ENCODE assay signal across 8 cellular contexts in the genomic region with DNA sequence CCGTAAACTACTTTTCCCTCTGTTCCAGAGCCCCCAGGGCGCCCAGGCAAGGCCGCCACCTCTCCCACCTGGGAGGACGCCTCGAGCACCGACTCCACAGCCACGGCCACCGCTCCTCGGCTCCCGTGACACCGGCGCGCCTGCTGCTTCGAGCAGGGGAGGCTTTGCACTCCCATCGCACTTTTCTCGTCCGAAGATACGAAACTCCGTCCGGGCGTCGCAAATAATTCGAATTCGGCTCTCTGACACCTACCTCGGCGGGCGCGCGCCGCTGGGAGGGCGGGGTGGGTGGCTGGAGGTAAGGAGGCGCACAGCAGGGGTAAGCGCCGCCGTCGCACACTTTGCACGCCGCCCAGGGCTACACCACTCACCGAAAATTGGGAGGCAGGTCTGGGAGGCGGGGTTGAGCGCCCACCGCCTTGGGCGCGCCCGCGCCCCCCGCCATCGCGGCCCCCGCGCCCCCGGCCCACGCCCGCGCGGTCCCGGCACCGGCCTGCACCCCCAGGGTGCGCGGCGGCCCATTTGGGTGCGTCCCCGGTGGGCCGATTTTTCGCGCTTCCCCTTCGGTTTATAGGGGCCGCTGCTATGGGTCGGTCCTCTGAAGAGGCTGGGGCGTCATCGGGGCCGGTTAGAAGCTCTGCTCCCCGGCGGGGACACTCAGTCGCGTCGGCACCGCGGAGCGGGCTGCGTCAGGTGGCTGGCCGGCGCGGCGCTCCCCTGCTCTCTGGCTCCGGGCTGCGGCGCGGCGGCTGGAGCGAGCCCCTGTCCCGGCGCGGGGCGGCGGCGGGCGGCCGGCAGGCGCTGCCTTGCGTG. TPM values are rescaled to one million over a fixed set of nuclear protein-coding genes. Genes with fewer than 3 reads are reported as not detected.
DNase-seq lines count a peak whose midpoint lies in the region; ATAC-seq, FAIRE-seq and TF ChIP-seq lines count a peak whose summit lies in the region.

No MANE protein-coding gene starts in this region.

- 0 out of 2 replicates have a peak overlapping the region, but pooled peaks have one; percentile 56 for H2AFZ ChIP-seq in Karpas-422 (ENCODE audit: low read length)

- DNase-seq in Calu3 (peak; percentile 93), Karpas-422 (peak; percentile 91), Right ventricle myocardium superior (peak; percentile 89), pancreas (peak; percentile 77 to 92 (median 83)), type B pancreatic cell (ENCODE audit: extremely low spot score, unreplicated experiment) (peak; percentile 82)
- DNase-seq in activated naive CD4-positive, alpha-beta T cell treated with anti-CD3 and anti-CD28 coated beads, Interleukin-2, amount 50 U/mL, for 72 hours (ENCODE audit: low spot score in 2 of 2), result peak; percentile 72 to 86

- BruUV-seq in Calu3 (replicated peaks; lab: Mats Ljungman, UMichigan), result no TSS peak

- no peaks in the 10 kb centered on the region for H3K36me3 ChIP-seq in Karpas-422 (ENCODE audit: insufficient read depth, low read length)
- H3K36me3 ChIP-seq in pancreas, result no peaks in the 10 kb centered on the region

- FAIRE-seq in pancreas (lab: Jason Lieb, UNC), result no peak

- TF ChIP-seq CTCF in Calu3 (IDR thresholded peaks at IDR 0.05; ENCODE audit: unreplicated experiment) (no peak), pancreas (IDR thresholded peaks at IDR 0.05) (no peak), type B pancreatic cell (conservative IDR thresholded peaks at IDR 0.05) (no peak)

- ATAC-seq in GM21529 (IDR thresholded peaks at IDR 0.05; ENCODE audit: unreplicated experiment) (peak; percentile 44), SK-N-SH treated with all-trans-retinoic acid at 6 μM for 48 hours (peak; percentile 41), Right ventricle myocardium superior (ENCODE audit: poor library complexity) (peak; percentile 52), pancreas (peak; percentile 59 to 65 (median 61))
- peak; percentile 70 to 71 for ATAC-seq in activated naive CD4-positive, alpha-beta T cell treated with anti-CD3 and anti-CD28 coated beads, Interleukin-2, amount 50 U/mL, for 72 hours

- H3K27me3 ChIP-seq in Karpas-422 (ENCODE audit: low read length), result no peaks in the 10 kb centered on the region
- no peaks in the 10 kb centered on the region for H3K27me3 ChIP-seq in pancreas

- H3K4me1 Mint-ChIP-seq in Calu3 (ENCODE audit: low read depth, unreplicated experiment) (peaks cover 5% of the 10 kb centered on the region), type B pancreatic cell (ENCODE audit: unreplicated experiment) (peaks cover 16% of the 10 kb centered on the region)

- H3K9me3 Mint-ChIP-seq in Calu3 (ENCODE audit: low read depth, unreplicated experiment), result no peaks in the 10 kb centered on the region
- H3K9me3 Mint-ChIP-seq in activated naive CD4-positive, alpha-beta T cell treated with anti-CD3 and anti-CD28 coated beads, Interleukin-2, amount 50 U/mL, for 72 hours, result no peaks in the 10 kb centered on the region
- no peaks in the 10 kb centered on the region for H3K9me3 Mint-ChIP-seq in type B pancreatic cell

- H3K36me3 Mint-ChIP-seq in Calu3 (ENCODE audit: insufficient read depth, unreplicated experiment) (peaks cover 63% of the 10 kb centered on the region), type B pancreatic cell (peaks cover 3% of the 10 kb centered on the region)
- peaks cover 13 to 15% of the 10 kb centered on the region in 2 donors for H3K36me3 Mint-ChIP-seq in activated naive CD4-positive, alpha-beta T cell treated with anti-CD3 and anti-CD28 coated beads, Interleukin-2, amount 50 U/mL, for 72 hours

- H3K9me2 ChIP-seq in Karpas-422 (replicated peaks; ENCODE audit: insufficient read depth, low read length), result no peaks in the 10 kb centered on the region

- intact Hi-C loops in Calu3 (cut with micrococcal nuclease; ENCODE audit: unreplicated experiment), result no loop called here
- intact Hi-C loops in Right ventricle myocardium superior (cut with DNase I), result no loop called here
- intact Hi-C loops in pancreas (cut with DNase I), result no loop called here

- H3K79me2 ChIP-seq in Karpas-422 (ENCODE audit: low read length), result peaks cover 35% of the 10 kb centered on the region

- CTCF ChIA-PET in Calu3 (lab: Charles Lee), result interaction anchor here (0.5 to 1.5 kb wide), 3 partner anchors 18 to 499 kb away, joined by 3 to 4 read pairs (median 3); no protein-coding TSS in a partner anchor

- H3K4me3 Mint-ChIP-seq in Calu3 (ENCODE audit: low read depth, unreplicated experiment) (peak overlapping the region; percentile 73), type B pancreatic cell (peak overlapping the region; percentile 90)

- H3K27me3 Mint-ChIP-seq in Calu3 (ENCODE audit: unreplicated experiment) (no peaks in the 10 kb centered on the region), type B pancreatic cell (no peaks in the 10 kb centered on the region)

- H3K4me3 ChIP-seq in Karpas-422 (ENCODE audit: low read length) (peak overlapping the region; percentile 87), pancreas (peak overlapping the region; percentile 20 to 68 (median 55))

- peak overlapping the region; percentile 72 for H3K27ac Mint-ChIP-seq in Calu3 (ENCODE audit: unreplicated experiment)
- H3K27ac Mint-ChIP-seq in activated naive CD4-positive, alpha-beta T cell treated with anti-CD3 and anti-CD28 coated beads, Interleukin-2, amount 50 U/mL, for 72 hours, result peak overlapping the region; percentile 74 to 88
- peak overlapping the region; percentile 91 for H3K27ac Mint-ChIP-seq in type B pancreatic cell

- H3K27ac ChIP-seq in Karpas-422 (ENCODE audit: low read length) (no peak overlapping the region), pancreas (peak overlapping the region; percentile 45 to 98 (median 74))

- 53 to 54% methylated on average over 93 to 101 of the region's 101 CpGs for WGBS in pancreas, 2 donors

- peak overlapping the region; percentile 86 for H3K9ac ChIP-seq in Karpas-422 (ENCODE audit: low read length)

- H3K9me3 ChIP-seq in Karpas-422 (ENCODE audit: low read length) (no peaks in the 10 kb centered on the region), pancreas (no peaks in the 10 kb centered on the region)

- peak overlapping the region; percentile 93 for H3K4me2 ChIP-seq in Karpas-422 (ENCODE audit: low read depth, low read length, poor library complexity, severe bottlenecking)

- H4K20me1 ChIP-seq in Karpas-422 (ENCODE audit: insufficient read depth, low read depth, low read length), result peaks cover 4% of the 10 kb centered on the region; the same call in 1 of the 2 replicates

- H3K4me1 ChIP-seq in Karpas-422 (ENCODE audit: low read length), result peaks cover 25% of the 10 kb centered on the region
- H3K4me1 ChIP-seq in pancreas, result peaks cover 7 to 9% (median 7%) of the 10 kb centered on the region in 3 donors

TF ChIP-seq in SK-N-SH treated with all-trans-retinoic acid at 6 μM for 48 hours, 23 proteins besides CTCF, POLR2A, EP300 and RAD21:
- TF ChIP-seq ZFP30 (CRISPR knock-in tag; IDR thresholded peaks at IDR 0.05), result 0 out of 2 replicates have a peak, but pooled peaks have one; percentile 10
- no peak for TF ChIP-seq CSDC2 (CRISPR knock-in tag; IDR thresholded peaks at IDR 0.05)
- TF ChIP-seq, protein P1, sequence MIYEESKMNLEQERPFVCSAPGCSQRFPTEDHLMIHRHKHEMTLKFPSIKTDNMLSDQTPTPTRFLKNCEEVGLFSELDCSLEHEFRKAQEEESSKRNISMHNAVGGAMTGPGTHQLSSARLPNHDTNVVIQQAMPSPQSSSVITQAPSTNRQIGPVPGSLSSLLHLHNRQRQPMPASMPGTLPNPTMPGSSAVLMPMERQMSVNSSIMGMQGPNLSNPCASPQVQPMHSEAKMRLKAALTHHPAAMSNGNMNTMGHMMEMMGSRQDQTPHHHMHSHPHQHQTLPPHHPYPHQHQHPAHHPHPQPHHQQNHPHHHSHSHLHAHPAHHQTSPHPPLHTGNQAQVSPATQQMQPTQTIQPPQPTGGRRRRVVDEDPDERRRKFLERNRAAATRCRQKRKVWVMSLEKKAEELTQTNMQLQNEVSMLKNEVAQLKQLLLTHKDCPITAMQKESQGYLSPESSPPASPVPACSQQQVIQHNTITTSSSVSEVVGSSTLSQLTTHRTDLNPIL (CRISPR knock-in tag; IDR thresholded peaks at IDR 0.05; ENCODE audit: low read depth), result no peak

RNA-seq across cellular contexts. Expression of a gene that starts 36.2 kb away (rescaled TPM):
- total RNA-seq in Calu3 (2022), result 1,324 and 1,410 TPM in 2 replicates
- 600 and 624 TPM in 2 replicates for total RNA-seq in Karpas-422 (2014; rRNA removed; shearing (Covaris generic); ENCODE audit: low replicate concordance)
- total RNA-seq in activated naive CD4-positive, alpha-beta T cell treated with anti-CD3 and anti-CD28 coated beads, Interleukin-2, amount 50 U/mL, for 72 hours, result 100 to 1,000 TPM; 624 to 863 TPM
- 1,453 TPM for total RNA-seq in Right ventricle myocardium superior
- 100 to 1,000 TPM; 349 to 850 (median 535) TPM for total RNA-seq in pancreas
- polyA plus RNA-seq in pancreas, result 1,000 to 10,000 TPM; 1,207 to 2,220 TPM
- total RNA-seq in type B pancreatic cell (ENCODE audit: low replicate concordance), result 1,005 and 1,406 TPM in 2 replicates

RNA-seq across cellular contexts. Expression of a gene that starts 38.0 kb away (rescaled TPM):
- total RNA-seq in Calu3 (2022) (0.59 TPM in 1 of 2 replicates, not detected in the other), Right ventricle myocardium superior (0.13 TPM), pancreas (under 1 TPM; 0.47 to 0.84 (median 0.53) TPM), type B pancreatic cell (ENCODE audit: low replicate concordance) (1.7 and 6.1 TPM in 2 replicates)
- total RNA-seq in Karpas-422 (2014; rRNA removed; shearing (Covaris generic); ENCODE audit: low replicate concordance), result 4.0 and 6.3 TPM in 2 replicates
- total RNA-seq in activated naive CD4-positive, alpha-beta T cell treated with anti-CD3 and anti-CD28 coated beads, Interleukin-2, amount 50 U/mL, for 72 hours, result 1 to 10 TPM; 3.0 to 3.4 TPM
- 1 to 10 TPM in 1 of 2 donors, under 1 TPM in 1; 0.68 to 2.8 TPM for polyA plus RNA-seq in pancreas
